ENCODE assay signal across 23 cellular contexts in the genomic region with DNA sequence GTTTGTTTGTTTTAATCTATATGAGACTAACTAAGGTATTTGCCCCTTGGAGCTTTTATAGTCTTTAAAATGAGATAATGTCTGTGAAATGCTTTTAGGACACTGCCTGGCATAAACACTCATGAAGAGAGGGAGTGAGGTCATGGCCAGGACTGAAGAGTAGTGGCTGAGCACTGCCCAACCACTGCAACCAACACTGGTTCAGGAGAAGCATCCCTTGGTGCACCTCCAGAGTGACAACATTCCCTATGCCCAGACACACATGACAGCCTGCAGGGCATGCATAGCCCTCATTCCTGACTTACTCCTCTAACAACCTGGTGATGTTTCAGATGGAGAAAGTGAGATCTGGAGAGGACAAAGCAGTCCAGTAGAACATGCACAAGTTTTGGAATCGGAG. TPM values are rescaled to one million over a fixed set of nuclear protein-coding genes. Genes with fewer than 3 reads are reported as not detected.
A peak's percentile ranks its signal among the peaks of the same experiment; 100 is the strongest.
DNase-seq lines count a peak whose midpoint lies in the region; ATAC-seq and TF ChIP-seq lines count a peak whose summit lies in the region.
"Had no signal": no experiment of that assay in that cellular context is flagged by ENCODE, and none has a peak within 500 bp of the region (broad histone marks: within the 10 kb centered on the region; RNA-seq: fewer than 3 reads in every experiment).

No MANE protein-coding gene starts in this region.

- H3K27ac Mint-ChIP-seq in activated T-cell treated with anti-CD3 and anti-CD28 coated beads, Interleukin-2, amount 50 U/mL, for 72 hours, result no peak overlapping the region
- H3K27ac Mint-ChIP-seq: activated CD8-positive, alpha-beta memory T cell treated with anti-CD3 and anti-CD28 coated beads, Interleukin-2, amount 10 ng/mL, durations not matched to agents 7 days and 5 days; brain; memory B cell; stimulated activated memory B cell treated with anti-CD40 and anti-IgM and Interleukin-4, amounts not matched to agents 10 μg/mL and 1 μg/mL and 100 μg/mL, for 72 hours had no signal

- no peak overlapping the region for H2AFZ ChIP-seq in smooth muscle cell (ENCODE audit: low read depth)

- H3K36me3 ChIP-seq in smooth muscle cell (ENCODE audit: low read depth), result no peaks in the 10 kb centered on the region
- H3K36me3 ChIP-seq: adrenal gland, right lobe of liver had no signal

- no peaks in the 10 kb centered on the region for H3K27me3 ChIP-seq in smooth muscle cell (ENCODE audit: low read depth)
- H3K27me3 ChIP-seq: adrenal gland, heart left ventricle, right lobe of liver had no signal

- no peaks in the 10 kb centered on the region for H3K79me2 ChIP-seq in smooth muscle cell (ENCODE audit: low read depth)

- no peak overlapping the region for H3K4me3 ChIP-seq in smooth muscle cell
- H3K4me3 ChIP-seq: adrenal gland, heart left ventricle, right lobe of liver had no signal

- H3K9me3 ChIP-seq in smooth muscle cell (replicated peaks; ENCODE audit: low read depth), result no peaks in the 10 kb centered on the region
- H3K9me3 ChIP-seq: adrenal gland, right lobe of liver had no signal

- no peaks in the 10 kb centered on the region for H4K20me1 ChIP-seq in smooth muscle cell (ENCODE audit: low read depth)

- H3K9me3 Mint-ChIP-seq in activated T-cell treated with anti-CD3 and anti-CD28 coated beads, Interleukin-2, amount 50 U/mL, for 72 hours, result no peaks in the 10 kb centered on the region
- H3K9me3 Mint-ChIP-seq: brain; memory B cell; stimulated activated memory B cell treated with anti-CD40 and anti-IgM and Interleukin-4, amounts not matched to agents 10 μg/mL and 1 μg/mL and 100 μg/mL, for 72 hours had no signal

- H3F3A ChIP-seq in smooth muscle cell (ENCODE audit: low read depth), result peaks cover 8% of the 10 kb centered on the region

- peak; percentile 36 for DNase-seq in ELR (ENCODE audit: low read depth)
- peak; percentile 81 for DNase-seq in M059J (ENCODE audit: low read depth)
- peak; percentile 15 for DNase-seq in iris pigment epithelial cell (ENCODE audit: low read depth)
- DNase-seq in smooth muscle cell (lab: John Stamatoyannopoulos, UW; ENCODE audit: unreplicated experiment), result no peak
- no peak for DNase-seq in activated T-cell treated with anti-CD3 and anti-CD28 coated beads, Interleukin-2, amount 50 U/mL, for 72 hours
- DNase-seq: activated CD4-positive, alpha-beta T cell treated with anti-CD3 and anti-CD28 coated beads, Interleukin-2, amount 50 U/mL, for 1 hour; activated CD8-positive, alpha-beta memory T cell treated with anti-CD3 and anti-CD28 coated beads, Interleukin-2, amount 10 ng/mL, durations not matched to agents 7 days and 5 days; activated naive CD4-positive, alpha-beta T cell; activated T-cell treated with anti-CD3 and anti-CD28 coated beads, Interleukin-2, amount 50 U/mL, for 48 hours; adrenal gland; GOT3; heart left ventricle; Karpas-422; right lobe of liver; Right ventricle myocardium superior; stimulated activated CD4-positive, alpha-beta T cell treated with anti-CD3 and anti-CD28 coated beads, Interleukin-4, amount 100 ng/mL, for 4 hours; WERI-Rb-1 had no signal

- no peak overlapping the region for H3K9ac ChIP-seq in smooth muscle cell (ENCODE audit: low read depth)

- H3K27ac ChIP-seq in smooth muscle cell (ENCODE audit: low read depth), result peak overlapping the region; percentile 81
- H3K27ac ChIP-seq: adrenal gland, heart left ventricle, right lobe of liver, WERI-Rb-1 had no signal

- H3K36me3 Mint-ChIP-seq in activated T-cell treated with anti-CD3 and anti-CD28 coated beads, Interleukin-2, amount 50 U/mL, for 72 hours (ENCODE audit: insufficient read depth in 2 of 2), result peaks cover 0 to 10% of the 10 kb centered on the region in 2 donors
- H3K36me3 Mint-ChIP-seq: brain; memory B cell; stimulated activated memory B cell treated with anti-CD40 and anti-IgM and Interleukin-4, amounts not matched to agents 10 μg/mL and 1 μg/mL and 100 μg/mL, for 72 hours had no signal

- no peak overlapping the region for H3K4me3 Mint-ChIP-seq in activated T-cell treated with anti-CD3 and anti-CD28 coated beads, Interleukin-2, amount 50 U/mL, for 72 hours
- H3K4me3 Mint-ChIP-seq: activated CD8-positive, alpha-beta memory T cell treated with anti-CD3 and anti-CD28 coated beads, Interleukin-2, amount 10 ng/mL, durations not matched to agents 7 days and 5 days; brain; memory B cell; stimulated activated memory B cell treated with anti-CD40 and anti-IgM and Interleukin-4, amounts not matched to agents 10 μg/mL and 1 μg/mL and 100 μg/mL, for 72 hours had no signal

- H3K4me2 ChIP-seq in smooth muscle cell, result peak overlapping the region; percentile 56

- peaks cover 58% of the 10 kb centered on the region for H3K4me1 Mint-ChIP-seq in activated T-cell treated with anti-CD3 and anti-CD28 coated beads, Interleukin-2, amount 50 U/mL, for 72 hours (ENCODE audit: low read depth)
- H3K4me1 Mint-ChIP-seq: brain; memory B cell; stimulated activated memory B cell treated with anti-CD40 and anti-IgM and Interleukin-4, amounts not matched to agents 10 μg/mL and 1 μg/mL and 100 μg/mL, for 72 hours had no signal

- no peak for TF ChIP-seq CTCF in smooth muscle cell (IDR thresholded peaks at IDR 0.05; ENCODE audit: borderline replicate concordance, insufficient read depth, poor library complexity, severe bottlenecking)

- peaks cover 21% of the 10 kb centered on the region for H3K4me1 ChIP-seq in smooth muscle cell (ENCODE audit: low read depth)
- H3K4me1 ChIP-seq: right lobe of liver had no signal

- 74% methylated on average over 1 of the region's 1 CpG for WGBS in smooth muscle cell (ENCODE audit: low lambda C conversion rate)

- peaks cover 75% of the 10 kb centered on the region for H3K27me3 Mint-ChIP-seq in activated T-cell treated with anti-CD3 and anti-CD28 coated beads, Interleukin-2, amount 50 U/mL, for 72 hours (ENCODE audit: low read depth)
- H3K27me3 Mint-ChIP-seq: stimulated activated memory B cell treated with anti-CD40 and anti-IgM and Interleukin-4, amounts not matched to agents 10 μg/mL and 1 μg/mL and 100 μg/mL, for 72 hours had no signal

- no peak for ATAC-seq in HG03520 (IDR thresholded peaks at IDR 0.05; ENCODE audit: unreplicated experiment)
- ATAC-seq in HG03045 (IDR thresholded peaks at IDR 0.05; ENCODE audit: unreplicated experiment), result no peak
- ATAC-seq in activated T-cell treated with anti-CD3 and anti-CD28 coated beads, Interleukin-2, amount 50 U/mL, for 72 hours (replicated peaks in 1 of 2), result no peak
- ATAC-seq: activated CD8-positive, alpha-beta memory T cell treated with anti-CD3 and anti-CD28 coated beads, Interleukin-2, amount 10 ng/mL, durations not matched to agents 7 days and 5 days; heart left ventricle; left lobe of liver; right lobe of liver; stimulated activated memory B cell treated with anti-CD40 and anti-IgM and Interleukin-4, amounts not matched to agents 10 μg/mL and 1 μg/mL and 100 μg/mL, for 72 hours had no signal

RNA-seq across cellular contexts. Expression of gene ME3, which starts 36.1 kb away (rescaled TPM):
- total RNA-seq in M059J (2014; rRNA removed; shearing (Covaris generic)), result 5.7 and 10.4 TPM in 2 replicates
- 8.4 and 9.3 TPM in 2 replicates for total RNA-seq in smooth muscle cell
- 4.2 and 9.7 TPM in 2 replicates for polyA plus RNA-seq in smooth muscle cell
- 1 to 10 TPM; 2.1 to 2.5 TPM for total RNA-seq in activated T-cell treated with anti-CD3 and anti-CD28 coated beads, Interleukin-2, amount 50 U/mL, for 72 hours

Comparison
In these comparisons a context has a peak if more than half of its experiments do, and no peak if none do; other contexts are left out.
1. DNase-seq: peak in ELR (single experiment), M059J (single experiment) and iris pigment epithelial cell (single experiment); none in smooth muscle cell (single experiment) and activated T-cell treated with anti-CD3 and anti-CD28 coated beads, Interleukin-2, amount 50 U/mL, for 72 hours (0 of 2).